17 cellular contexts compared by ENCODE assay signal in genomic region chrX:134632386-134632785, GRCh38. TPM values are rescaled to one million over a fixed set of nuclear protein-coding genes. Genes with fewer than 3 reads are reported as not detected.
DNase-seq lines count a peak whose midpoint lies in the region; ATAC-seq and TF ChIP-seq lines count a peak whose summit lies in the region.
"Had no signal": no experiment of that assay in that cellular context is flagged by ENCODE, and none has a peak within 500 bp of the region (broad histone marks: within the 10 kb centered on the region; RNA-seq: fewer than 3 reads in every experiment).

No MANE protein-coding gene starts in this region.

- ATAC-seq in GM21786 (IDR thresholded peaks at IDR 0.05; ENCODE audit: unreplicated experiment) (peak; percentile 6), psoas muscle (peak in 1 of 4 donors; percentile 26)
- ATAC-seq: Right ventricle myocardium inferior had no signal

- no peaks in the 10 kb centered on the region for H4K20me1 ChIP-seq in fibroblast of lung (ENCODE audit: control insufficient read depth, extremely low read depth, insufficient read depth, low read length)

- H2AFZ ChIP-seq in fibroblast of lung (ENCODE audit: low read length): no peak overlapping the region

- WGBS in psoas muscle, 3 donors: 50 to 70% (median 62%) methylated on average over 3 of the region's 3 CpGs

- no peaks in the 10 kb centered on the region for H3K9me3 ChIP-seq in SJCRH30 (replicated peaks)
- no peaks in the 10 kb centered on the region for H3K9me3 ChIP-seq in fibroblast of lung (ENCODE audit: control insufficient read depth, insufficient read depth, low read depth, low read length)
- H3K9me3 ChIP-seq in psoas muscle: no peaks in the 10 kb centered on the region
- H3K9me3 ChIP-seq: Peyer's patch, SK-N-SH had no signal

- peaks cover 33% of the 10 kb centered on the region for H3K4me1 ChIP-seq in SJCRH30
- peaks cover 7% of the 10 kb centered on the region for H3K4me1 ChIP-seq in fibroblast of lung (ENCODE audit: control insufficient read depth, extremely low read depth, insufficient read depth, low read length)
- no peaks in the 10 kb centered on the region for H3K4me1 ChIP-seq in psoas muscle
- H3K4me1 ChIP-seq: Peyer's patch had no signal

- no peaks in the 10 kb centered on the region for H3K79me2 ChIP-seq in fibroblast of lung (ENCODE audit: control insufficient read depth, insufficient read depth, low read length)

- H3K27me3 ChIP-seq in SJCRH30: no peaks in the 10 kb centered on the region
- no peaks in the 10 kb centered on the region for H3K27me3 ChIP-seq in fibroblast of lung (ENCODE audit: control insufficient read depth, insufficient read depth, low read length)
- H3K27me3 ChIP-seq in psoas muscle (ENCODE audit: insufficient read depth in 3 of 3, low read length in 2 of 3): no peaks in the 10 kb centered on the region
- H3K27me3 ChIP-seq: Peyer's patch had no signal

- H3K4me3 ChIP-seq in SJCRH30: no peak overlapping the region
- H3K4me3 ChIP-seq in fibroblast of lung (replicated peaks in 1 of 4; ENCODE audit: control extremely low read depth in 1 of 4, insufficient read depth in 1 of 4, low read depth in 3 of 4, low read length in 4 of 4): no peak overlapping the region
- H3K4me3 ChIP-seq in psoas muscle: no peak overlapping the region
- H3K4me3 ChIP-seq: Peyer's patch had no signal

- TF ChIP-seq CTCF in fibroblast of lung (conservative IDR thresholded peaks at IDR 0.05 in 1 of 2, IDR thresholded peaks at IDR 0.05 in 1 of 2; ENCODE audit: low read depth in 1 of 2, low read length in 2 of 2): no peak
- no peak for TF ChIP-seq CTCF in psoas muscle (IDR thresholded peaks at IDR 0.05)

- no peaks in the 10 kb centered on the region for H3K36me3 ChIP-seq in SJCRH30
- no peaks in the 10 kb centered on the region for H3K36me3 ChIP-seq in fibroblast of lung (ENCODE audit: control insufficient read depth, insufficient read depth, low read length)
- no peaks in the 10 kb centered on the region for H3K36me3 ChIP-seq in psoas muscle (ENCODE audit: insufficient read depth in 1 of 2, low read depth in 1 of 2)
- H3K36me3 ChIP-seq: Peyer's patch had no signal

- no peak overlapping the region for H3K9ac ChIP-seq in fibroblast of lung (ENCODE audit: insufficient read depth, low read length)
- H3K9ac ChIP-seq: KMS-11, SK-N-SH had no signal

- DNase-seq in SJCRH30 (peak in 1 of 2 experiments; percentile 50), fibroblast of lung (ENCODE audit: low read depth in 2 of 2) (no peak), psoas muscle (no peak), NCI-H1436 treated with DMSO at 0.1 percent for 48 hours (lab: John Stamatoyannopoulos, UW) (no peak), SW480 (ENCODE audit: low spot score) (no peak), SIG-M5 (lab: John Stamatoyannopoulos, UW) (no peak)
- DNase-seq: ACHN, GF-D8, NCI-H1417 treated with DMSO at 0.1 percent for 48 hours, NCI-H1930, NCI-H226, Peyer's patch, SK-N-SH, T-helper 1 cell had no signal

- no peak overlapping the region for H3K4me2 ChIP-seq in fibroblast of lung (ENCODE audit: extremely low read depth, insufficient read depth, low read length)
- H3K4me2 ChIP-seq: KMS-11, SK-N-SH had no signal

- intact Hi-C loops in psoas muscle (cut with DNase I): no loop called here

- H3K27ac ChIP-seq in SJCRH30 (peak overlapping the region; percentile 84), fibroblast of lung (ENCODE audit: insufficient read depth, low read length) (peak overlapping the region; percentile 26), psoas muscle (peak overlapping the region; percentile 66)
- H3K27ac ChIP-seq: KMS-11, Peyer's patch had no signal

RNA-seq across cellular contexts. Expression of gene PLAC1, which starts 25.9 kb away (rescaled TPM):
- total RNA-seq in SJCRH30 (2014; rRNA removed; shearing (Covaris generic)): 2.7 and 4.0 TPM in 2 replicates
- total RNA-seq in fibroblast of lung (0.17 and 0.26 TPM in 2 replicates), psoas muscle (1 to 10 TPM in 1 of 4 donors, under 1 TPM in 2, not detected in 1; 0.32 to 3.0 (median 0.34) TPM)
- polyA plus RNA-seq in fibroblast of lung (0.22 and 0.26 TPM in 2 replicates), psoas muscle (under 1 TPM in 2 of 3 donors, not detected in 1; 0.13 to 0.14 TPM)
- polyA plus RNA-seq in fibroblast of lung (2012): 0.20 TPM in 1 of 2 replicates, not detected in the other
- polyA minus RNA-seq in fibroblast of lung (ENCODE audit: low replicate concordance): not detected in 2 replicates
- total RNA-seq: Peyer's patch, Right ventricle myocardium inferior had no signal

Comparison
In these comparisons a context has a peak if more than half of its experiments do, and no peak if none do; other contexts are left out.
1. H3K27ac ChIP-seq: peak in every context shown above with its lines; median percentile 84 in SJCRH30; 66 in psoas muscle; 26 in fibroblast of lung.